In genomic region chr1:1550087-1550486, GRCh38 we compare ENCODE assay signal across 17 cellular contexts. TPM values are rescaled to one million over a fixed set of nuclear protein-coding genes. Genes with fewer than 3 reads are reported as not detected.
DNase-seq lines count a peak whose midpoint lies in the region; ATAC-seq and TF ChIP-seq lines count a peak whose summit lies in the region.
"Had no signal": no experiment of that assay in that cellular context is flagged by ENCODE, and none has a peak within 500 bp of the region (broad histone marks: within the 10 kb centered on the region; RNA-seq: fewer than 3 reads in every experiment).

No MANE protein-coding gene starts in this region.

- no peaks in the 10 kb centered on the region for H3K27me3 Mint-ChIP-seq in endodermal cell (ENCODE audit: insufficient read depth)
- H3K27me3 Mint-ChIP-seq: CD8-positive, alpha-beta memory T cell had no signal

- TF ChIP-seq CTCF in 22Rv1 (IDR thresholded peaks at IDR 0.05) = no peak
- TF ChIP-seq CTCF in RWPE1 (conservative IDR thresholded peaks at IDR 0.05; ENCODE audit: low read depth) = no peak
- TF ChIP-seq CTCF in endodermal cell (conservative IDR thresholded peaks at IDR 0.05) = no peak
- no peak for TF ChIP-seq CTCF in psoas muscle (IDR thresholded peaks at IDR 0.05)

- H3K36me3 Mint-ChIP-seq in endodermal cell (ENCODE audit: low read depth) = peaks cover 13% of the 10 kb centered on the region
- H3K36me3 Mint-ChIP-seq: CD8-positive, alpha-beta memory T cell had no signal

- POLR2A ChIA-PET in RWPE1 (lab: Yijun Ruan, JAX; ENCODE audit: low non-redundant PET) = no interaction called here

- H3K4me1 ChIP-seq in endodermal cell (ENCODE audit: control insufficient read depth, insufficient read depth, low read length) = no peaks in the 10 kb centered on the region
- H3K4me1 ChIP-seq in psoas muscle = peaks cover 24% of the 10 kb centered on the region

- no peak overlapping the region for H3K4me3 ChIP-seq in endodermal cell (ENCODE audit: low read length)
- H3K4me3 ChIP-seq in psoas muscle = no peak overlapping the region

- H3K4me3 Mint-ChIP-seq in endodermal cell = no peak overlapping the region
- H3K4me3 Mint-ChIP-seq: CD8-positive, alpha-beta memory T cell had no signal

- H3K27ac Mint-ChIP-seq in endodermal cell = no peak overlapping the region
- H3K27ac Mint-ChIP-seq: CD8-positive, alpha-beta memory T cell had no signal

- H3K36me3 ChIP-seq in endodermal cell (ENCODE audit: control insufficient read depth, insufficient read depth, low read length) (peaks cover 25% of the 10 kb centered on the region), psoas muscle (ENCODE audit: insufficient read depth in 1 of 2, low read depth in 1 of 2) (peaks cover 0 to 21% of the 10 kb centered on the region in 2 donors)

- H3K9me3 Mint-ChIP-seq in endodermal cell = no peaks in the 10 kb centered on the region
- H3K9me3 Mint-ChIP-seq: CD8-positive, alpha-beta memory T cell had no signal

- no peak overlapping the region for H3K9ac ChIP-seq in endodermal cell (ENCODE audit: extremely low read depth, low read length, poor library complexity, severe bottlenecking)

- intact Hi-C loops in psoas muscle (cut with DNase I) = no loop called here

- H3K27ac ChIP-seq in 22Rv1 (0 out of 2 replicates have a peak overlapping the region, but pooled peaks have one; percentile 7), RWPE1 (peak overlapping the region; percentile 46), endodermal cell (ENCODE audit: low read depth, low read length) (peak overlapping the region; percentile 24), psoas muscle (peak overlapping the region; percentile 50)

- DNase-seq in RWPE1 (ENCODE audit: low spot score) (no peak), endodermal cell (no peak), psoas muscle (no peak), NCI-H1092 treated with DMSO at 0.1 percent for 48 hours (lab: John Stamatoyannopoulos, UW) (no peak), hepatic stellate cell (ENCODE audit: low spot score) (no peak), Kasumi-1 (lab: John Stamatoyannopoulos, UW) (no peak)
- no peak for DNase-seq in stimulated activated CD4-positive, alpha-beta T cell treated with anti-CD3 and anti-CD28 coated beads, Interleukin-2, amount 100 ng/mL, for 48 hours
- DNase-seq: CD8-positive, alpha-beta memory T cell; KG1; NCI-H1417 treated with DMSO at 0.1 percent for 48 hours; NCI-H187 treated with DMSO at 0.1 percent for 48 hours; NCI-H2227 treated with DMSO at 0.1 percent for 48 hours; NCI-H524; PC-3; RPMI8226; SIG-M5 had no signal

- CTCF ChIA-PET in RWPE1 (lab: Yijun Ruan, JAX) = no interaction called here

- no peak for ATAC-seq in psoas muscle

- H3K27me3 ChIP-seq in endodermal cell (ENCODE audit: control insufficient read depth, insufficient read depth, low read length, poor library complexity, severe bottlenecking) = no peaks in the 10 kb centered on the region
- no peaks in the 10 kb centered on the region for H3K27me3 ChIP-seq in psoas muscle (ENCODE audit: insufficient read depth in 3 of 3, low read length in 2 of 3)

- H3K4me1 Mint-ChIP-seq in endodermal cell = no peaks in the 10 kb centered on the region

- no peaks in the 10 kb centered on the region for H3K9me3 ChIP-seq in endodermal cell (ENCODE audit: control insufficient read depth, low read length)
- no peaks in the 10 kb centered on the region for H3K9me3 ChIP-seq in psoas muscle

- WGBS in endodermal cell (ENCODE audit: insufficient coverage in 1 of 2, insufficient read length in 1 of 2), 2 experiments = 94 to 100% methylated on average over 4 to 6 of the region's 7 CpGs
- 75 to 76% (median 75%) methylated on average over 7 of the region's 7 CpGs for WGBS in psoas muscle, 3 donors

RNA-seq across cellular contexts. Expression of gene TMEM240, which starts 9.7 kb away (rescaled TPM):
- 1 to 10 TPM; 6.4 to 6.9 TPM for total RNA-seq in endodermal cell
- 11.5 TPM for polyA plus RNA-seq in endodermal cell (2013, experiment 1 of 2)
- 8.9 TPM for polyA plus RNA-seq in endodermal cell (2013, experiment 2 of 2)
- total RNA-seq in psoas muscle = 1 to 10 TPM in 3 of 4 donors, under 1 TPM in 1; 0.88 to 1.4 (median 1.2) TPM
- 1 to 10 TPM in 1 of 3 donors, under 1 TPM in 2; 0.55 to 1.8 (median 0.98) TPM for polyA plus RNA-seq in psoas muscle
- polyA plus RNA-seq: CD8-positive, alpha-beta memory T cell had no signal

RNA-seq across cellular contexts. Expression of gene SSU72, which starts 24.6 kb away (rescaled TPM):
- total RNA-seq in endodermal cell (100 to 1,000 TPM; 133 to 138 TPM), psoas muscle (100 to 1,000 TPM; 130 to 185 (median 167) TPM)
- 130 TPM for polyA plus RNA-seq in endodermal cell (2013, experiment 1 of 2)
- polyA plus RNA-seq in endodermal cell (2013, experiment 2 of 2) = 116 TPM
- polyA plus RNA-seq in psoas muscle = 100 to 1,000 TPM; 137 to 207 (median 192) TPM

RNA-seq across cellular contexts. Expression of gene ATAD3A, which starts 38.1 kb away (rescaled TPM):
- total RNA-seq in endodermal cell (10 to 100 TPM; 42.8 to 47.6 TPM), psoas muscle (10 to 100 TPM; 20.6 to 33.5 (median 24.1) TPM)
- 31.3 TPM for polyA plus RNA-seq in endodermal cell (2013, experiment 1 of 2)
- polyA plus RNA-seq in endodermal cell (2013, experiment 2 of 2) = 31.1 TPM
- polyA plus RNA-seq in psoas muscle = 10 to 100 TPM; 35.6 to 48.6 (median 41.4) TPM

RNA-seq across cellular contexts. Expression of gene FNDC10, which starts 49.8 kb away (rescaled TPM):
- 10 to 100 TPM; 10.4 to 10.8 TPM for total RNA-seq in endodermal cell
- 6.0 TPM for polyA plus RNA-seq in endodermal cell (2013, experiment 1 of 2)
- polyA plus RNA-seq in endodermal cell (2013, experiment 2 of 2) = 5.7 TPM
- under 1 TPM in 3 of 4 donors, not detected in 1; 0.44 to 0.89 (median 0.82) TPM for total RNA-seq in psoas muscle
- polyA plus RNA-seq in psoas muscle = under 1 TPM; 0.15 to 0.96 (median 0.34) TPM
